1 cellular context compared by ENCODE assay signal in genomic region chr19:1438035-1438932, GRCh38.
A peak's percentile ranks its signal among the peaks of the same experiment; 100 is the strongest.
TF ChIP-seq lines count a peak whose summit lies in the region.

Gene RPS15 (plus strand): TSS chr19:1438396. CDS start chr19:1438426, 30 bp downstream.

TF ChIP-seq in HepG2, 621 proteins besides CTCF, POLR2A, EP300 and RAD21 (continued from another document):
- peak; percentile 78; the same call in 1 of the 2 replicates for TF ChIP-seq ZKSCAN5 (CRISPR knock-in tag; IDR thresholded peaks at IDR 0.05)
- TF ChIP-seq ZNF83 (CRISPR knock-in tag; IDR thresholded peaks at IDR 0.05; ENCODE audit: borderline replicate concordance): peak; percentile 79
- TF ChIP-seq HNF4A (CRISPR knock-in tag; IDR thresholded peaks at IDR 0.05): peak; percentile 95
- TF ChIP-seq HIVEP1 (CRISPR knock-in tag; IDR thresholded peaks at IDR 0.05): peak; percentile 95
- TF ChIP-seq ZNF672 (CRISPR knock-in tag; IDR thresholded peaks at IDR 0.05): peak; percentile 92; the same call in 1 of the 2 replicates
- peak; percentile 92; the same call in 1 of the 2 replicates for TF ChIP-seq ZNF580 (CRISPR knock-in tag; IDR thresholded peaks at IDR 0.05; ENCODE audit: borderline replicate concordance, low read depth)
- peak; percentile 88 for TF ChIP-seq ZHX2 (IDR thresholded peaks at IDR 0.05; ENCODE audit: low read depth)
- TF ChIP-seq ZHX2 (CRISPR knock-in tag; IDR thresholded peaks at IDR 0.05; ENCODE audit: borderline replicate concordance): 0 out of 2 replicates have a peak, but pooled peaks have one; percentile 81
- TF ChIP-seq ZNF232 (CRISPR knock-in tag; IDR thresholded peaks at IDR 0.05; ENCODE audit: borderline replicate concordance): peak; percentile 94; the same call in 1 of the 2 replicates
- TF ChIP-seq ZUFSP (CRISPR knock-in tag; IDR thresholded peaks at IDR 0.05; ENCODE audit: borderline replicate concordance): no peak
- peak; percentile 96; the same call in 1 of the 2 replicates for TF ChIP-seq REL (CRISPR knock-in tag; conservative IDR thresholded peaks at IDR 0.05)
- TF ChIP-seq ZNF512 (CRISPR knock-in tag; IDR thresholded peaks at IDR 0.05): 0 out of 2 replicates have a peak, but pooled peaks have one; percentile 12
- TF ChIP-seq ZNF337 (CRISPR knock-in tag; IDR thresholded peaks at IDR 0.05; ENCODE audit: borderline replicate concordance, low read depth): peak; percentile 72; the same call in 1 of the 2 replicates
- no peak for TF ChIP-seq CAMTA2 (CRISPR knock-in tag; IDR thresholded peaks at IDR 0.05; ENCODE audit: borderline replicate concordance)
- peak; percentile 96 for TF ChIP-seq HOXA5 (CRISPR knock-in tag; IDR thresholded peaks at IDR 0.05)
